1 cellular context compared by ENCODE assay signal in the genomic region with DNA sequence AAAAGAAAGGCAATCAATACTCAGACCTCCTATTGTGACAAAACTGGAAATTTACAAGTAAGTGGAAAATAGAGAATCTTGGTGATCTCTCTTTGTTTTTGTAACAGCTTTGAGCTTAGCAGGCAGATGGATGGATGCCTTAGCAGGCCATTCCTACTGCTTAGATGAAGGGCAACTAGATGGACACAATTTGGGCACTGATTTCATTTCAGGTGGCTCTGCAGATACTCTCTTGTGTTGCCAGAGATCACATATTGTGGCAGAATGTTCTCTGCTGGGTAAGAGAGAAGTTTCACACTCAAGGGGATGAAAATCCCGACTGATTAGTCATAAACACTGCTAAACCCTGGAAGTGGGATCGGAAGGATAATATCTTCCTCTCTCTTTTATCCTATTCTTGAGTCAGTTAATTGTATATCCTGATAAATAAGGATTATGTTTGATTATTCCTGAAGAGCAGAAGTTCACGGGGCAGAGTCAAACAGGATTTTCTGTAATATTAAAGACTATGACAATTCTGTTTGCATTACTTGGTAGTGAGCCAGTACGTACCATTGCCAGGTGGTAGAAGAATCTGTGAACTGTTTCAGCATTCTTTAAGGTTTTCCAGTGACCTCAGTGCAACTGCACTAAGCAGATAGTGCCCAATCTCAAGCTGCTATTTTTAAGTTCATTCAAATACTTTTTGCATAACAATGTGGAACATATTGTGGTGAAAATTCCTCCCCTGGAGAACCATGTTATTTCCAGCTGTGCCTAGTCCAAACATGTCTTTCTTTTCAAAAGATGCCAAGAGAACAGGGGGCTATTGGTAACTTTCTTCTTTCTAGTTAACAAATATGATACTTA.
TF ChIP-seq lines count a peak whose summit lies in the region.

No MANE protein-coding gene starts in this region.

TF ChIP-seq in GM23338, 12 proteins besides CTCF, POLR2A, EP300 and RAD21:
- TF ChIP-seq JUNB (IDR thresholded peaks at IDR 0.05; ENCODE audit: unreplicated experiment) (no peak), NANOG (IDR thresholded peaks at IDR 0.05; ENCODE audit: borderline replicate concordance) (no peak), CREB1 (CRISPR knock-in tag; IDR thresholded peaks at IDR 0.05; ENCODE audit: low read depth) (no peak), ZNF331 (CRISPR knock-in tag; IDR thresholded peaks at IDR 0.05; ENCODE audit: low read depth) (no peak), EZH2 (IDR thresholded peaks at IDR 0.05; ENCODE audit: low read depth, unreplicated experiment) (no peak), POLR2AphosphoS5 (IDR thresholded peaks at IDR 0.05; ENCODE audit: low read depth) (no peak), EZH2phosphoT487 (IDR thresholded peaks at IDR 0.05; ENCODE audit: unreplicated experiment) (no peak), STAT1 (IDR thresholded peaks at IDR 0.05; ENCODE audit: unreplicated experiment) (no peak), ZNF114 (CRISPR knock-in tag; IDR thresholded peaks at IDR 0.05) (no peak)
- TF ChIP-seq, protein P1, sequence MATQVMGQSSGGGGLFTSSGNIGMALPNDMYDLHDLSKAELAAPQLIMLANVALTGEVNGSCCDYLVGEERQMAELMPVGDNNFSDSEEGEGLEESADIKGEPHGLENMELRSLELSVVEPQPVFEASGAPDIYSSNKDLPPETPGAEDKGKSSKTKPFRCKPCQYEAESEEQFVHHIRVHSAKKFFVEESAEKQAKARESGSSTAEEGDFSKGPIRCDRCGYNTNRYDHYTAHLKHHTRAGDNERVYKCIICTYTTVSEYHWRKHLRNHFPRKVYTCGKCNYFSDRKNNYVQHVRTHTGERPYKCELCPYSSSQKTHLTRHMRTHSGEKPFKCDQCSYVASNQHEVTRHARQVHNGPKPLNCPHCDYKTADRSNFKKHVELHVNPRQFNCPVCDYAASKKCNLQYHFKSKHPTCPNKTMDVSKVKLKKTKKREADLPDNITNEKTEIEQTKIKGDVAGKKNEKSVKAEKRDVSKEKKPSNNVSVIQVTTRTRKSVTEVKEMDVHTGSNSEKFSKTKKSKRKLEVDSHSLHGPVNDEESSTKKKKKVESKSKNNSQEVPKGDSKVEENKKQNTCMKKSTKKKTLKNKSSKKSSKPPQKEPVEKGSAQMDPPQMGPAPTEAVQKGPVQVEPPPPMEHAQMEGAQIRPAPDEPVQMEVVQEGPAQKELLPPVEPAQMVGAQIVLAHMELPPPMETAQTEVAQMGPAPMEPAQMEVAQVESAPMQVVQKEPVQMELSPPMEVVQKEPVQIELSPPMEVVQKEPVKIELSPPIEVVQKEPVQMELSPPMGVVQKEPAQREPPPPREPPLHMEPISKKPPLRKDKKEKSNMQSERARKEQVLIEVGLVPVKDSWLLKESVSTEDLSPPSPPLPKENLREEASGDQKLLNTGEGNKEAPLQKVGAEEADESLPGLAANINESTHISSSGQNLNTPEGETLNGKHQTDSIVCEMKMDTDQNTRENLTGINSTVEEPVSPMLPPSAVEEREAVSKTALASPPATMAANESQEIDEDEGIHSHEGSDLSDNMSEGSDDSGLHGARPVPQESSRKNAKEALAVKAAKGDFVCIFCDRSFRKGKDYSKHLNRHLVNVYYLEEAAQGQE (IDR thresholded peaks at IDR 0.05; ENCODE audit: unreplicated experiment), result no peak
- TF ChIP-seq, protein P2, sequence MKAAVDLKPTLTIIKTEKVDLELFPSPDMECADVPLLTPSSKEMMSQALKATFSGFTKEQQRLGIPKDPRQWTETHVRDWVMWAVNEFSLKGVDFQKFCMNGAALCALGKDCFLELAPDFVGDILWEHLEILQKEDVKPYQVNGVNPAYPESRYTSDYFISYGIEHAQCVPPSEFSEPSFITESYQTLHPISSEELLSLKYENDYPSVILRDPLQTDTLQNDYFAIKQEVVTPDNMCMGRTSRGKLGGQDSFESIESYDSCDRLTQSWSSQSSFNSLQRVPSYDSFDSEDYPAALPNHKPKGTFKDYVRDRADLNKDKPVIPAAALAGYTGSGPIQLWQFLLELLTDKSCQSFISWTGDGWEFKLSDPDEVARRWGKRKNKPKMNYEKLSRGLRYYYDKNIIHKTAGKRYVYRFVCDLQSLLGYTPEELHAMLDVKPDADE (IDR thresholded peaks at IDR 0.05), result no peak
- TF ChIP-seq, protein P3, sequence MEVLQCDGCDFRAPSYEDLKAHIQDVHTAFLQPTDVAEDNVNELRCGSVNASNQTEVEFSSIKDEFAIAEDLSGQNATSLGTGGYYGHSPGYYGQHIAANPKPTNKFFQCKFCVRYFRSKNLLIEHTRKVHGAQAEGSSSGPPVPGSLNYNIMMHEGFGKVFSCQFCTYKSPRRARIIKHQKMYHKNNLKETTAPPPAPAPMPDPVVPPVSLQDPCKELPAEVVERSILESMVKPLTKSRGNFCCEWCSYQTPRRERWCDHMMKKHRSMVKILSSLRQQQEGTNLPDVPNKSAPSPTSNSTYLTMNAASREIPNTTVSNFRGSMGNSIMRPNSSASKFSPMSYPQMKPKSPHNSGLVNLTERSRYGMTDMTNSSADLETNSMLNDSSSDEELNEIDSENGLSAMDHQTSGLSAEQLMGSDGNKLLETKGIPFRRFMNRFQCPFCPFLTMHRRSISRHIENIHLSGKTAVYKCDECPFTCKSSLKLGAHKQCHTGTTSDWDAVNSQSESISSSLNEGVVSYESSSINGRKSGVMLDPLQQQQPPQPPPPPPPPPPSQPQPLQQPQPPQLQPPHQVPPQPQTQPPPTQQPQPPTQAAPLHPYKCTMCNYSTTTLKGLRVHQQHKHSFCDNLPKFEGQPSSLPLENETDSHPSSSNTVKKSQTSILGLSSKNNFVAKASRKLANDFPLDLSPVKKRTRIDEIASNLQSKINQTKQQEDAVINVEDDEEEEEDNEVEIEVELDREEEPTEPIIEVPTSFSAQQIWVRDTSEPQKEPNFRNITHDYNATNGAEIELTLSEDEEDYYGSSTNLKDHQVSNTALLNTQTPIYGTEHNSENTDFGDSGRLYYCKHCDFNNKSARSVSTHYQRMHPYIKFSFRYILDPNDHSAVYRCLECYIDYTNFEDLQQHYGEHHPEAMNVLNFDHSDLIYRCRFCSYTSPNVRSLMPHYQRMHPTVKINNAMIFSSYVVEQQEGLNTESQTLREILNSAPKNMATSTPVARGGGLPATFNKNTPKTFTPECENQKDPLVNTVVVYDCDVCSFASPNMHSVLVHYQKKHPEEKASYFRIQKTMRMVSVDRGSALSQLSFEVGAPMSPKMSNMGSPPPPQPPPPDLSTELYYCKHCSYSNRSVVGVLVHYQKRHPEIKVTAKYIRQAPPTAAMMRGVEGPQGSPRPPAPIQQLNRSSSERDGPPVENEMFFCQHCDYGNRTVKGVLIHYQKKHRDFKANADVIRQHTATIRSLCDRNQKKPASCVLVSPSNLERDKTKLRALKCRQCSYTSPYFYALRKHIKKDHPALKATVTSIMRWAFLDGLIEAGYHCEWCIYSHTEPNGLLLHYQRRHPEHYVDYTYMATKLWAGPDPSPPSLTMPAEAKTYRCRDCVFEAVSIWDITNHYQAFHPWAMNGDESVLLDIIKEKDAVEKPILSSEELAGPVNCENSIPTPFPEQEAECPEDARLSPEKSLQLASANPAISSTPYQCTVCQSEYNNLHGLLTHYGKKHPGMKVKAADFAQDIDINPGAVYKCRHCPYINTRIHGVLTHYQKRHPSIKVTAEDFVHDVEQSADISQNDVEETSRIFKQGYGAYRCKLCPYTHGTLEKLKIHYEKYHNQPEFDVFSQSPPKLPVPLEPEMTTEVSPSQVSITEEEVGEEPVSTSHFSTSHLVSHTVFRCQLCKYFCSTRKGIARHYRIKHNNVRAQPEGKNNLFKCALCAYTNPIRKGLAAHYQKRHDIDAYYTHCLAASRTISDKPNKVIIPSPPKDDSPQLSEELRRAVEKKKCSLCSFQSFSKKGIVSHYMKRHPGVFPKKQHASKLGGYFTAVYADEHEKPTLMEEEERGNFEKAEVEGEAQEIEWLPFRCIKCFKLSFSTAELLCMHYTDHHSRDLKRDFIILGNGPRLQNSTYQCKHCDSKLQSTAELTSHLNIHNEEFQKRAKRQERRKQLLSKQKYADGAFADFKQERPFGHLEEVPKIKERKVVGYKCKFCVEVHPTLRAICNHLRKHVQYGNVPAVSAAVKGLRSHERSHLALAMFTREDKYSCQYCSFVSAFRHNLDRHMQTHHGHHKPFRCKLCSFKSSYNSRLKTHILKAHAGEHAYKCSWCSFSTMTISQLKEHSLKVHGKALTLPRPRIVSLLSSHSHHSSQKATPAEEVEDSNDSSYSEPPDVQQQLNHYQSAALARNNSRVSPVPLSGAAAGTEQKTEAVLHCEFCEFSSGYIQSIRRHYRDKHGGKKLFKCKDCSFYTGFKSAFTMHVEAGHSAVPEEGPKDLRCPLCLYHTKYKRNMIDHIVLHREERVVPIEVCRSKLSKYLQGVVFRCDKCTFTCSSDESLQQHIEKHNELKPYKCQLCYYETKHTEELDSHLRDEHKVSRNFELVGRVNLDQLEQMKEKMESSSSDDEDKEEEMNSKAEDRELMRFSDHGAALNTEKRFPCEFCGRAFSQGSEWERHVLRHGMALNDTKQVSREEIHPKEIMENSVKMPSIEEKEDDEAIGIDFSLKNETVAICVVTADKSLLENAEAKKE (CRISPR knock-in tag; IDR thresholded peaks at IDR 0.05), result no peak
